ENCODE assay signal across 28 cellular contexts in the genomic region with DNA sequence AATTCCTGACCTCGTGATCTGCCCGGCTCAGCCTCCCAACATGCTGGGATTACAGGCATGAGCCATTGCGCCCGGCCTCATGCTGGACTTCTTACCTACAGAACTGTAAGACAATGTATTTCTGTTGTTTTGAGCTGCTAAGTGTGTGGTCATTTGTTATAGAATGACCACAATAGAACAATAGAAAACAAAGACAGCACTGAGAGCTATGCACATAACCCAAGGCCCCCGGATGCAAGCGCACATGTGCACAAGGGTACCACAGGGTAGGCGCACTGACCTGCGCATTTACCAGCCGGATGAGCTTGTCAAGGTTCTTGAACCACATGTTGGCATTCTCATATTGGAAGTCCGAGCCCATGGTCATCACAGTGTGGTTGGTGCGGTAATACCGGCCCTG. TPM values are rescaled to one million over a fixed set of nuclear protein-coding genes. Genes with fewer than 3 reads are reported as not detected.
"Had no signal": no experiment of that assay in that cellular context is flagged by ENCODE, and none has a peak within 500 bp of the region (broad histone marks: within the 10 kb centered on the region; RNA-seq: fewer than 3 reads in every experiment).

No MANE protein-coding gene starts in this region.

- H3K4me3 ChIP-seq: adrenal gland, breast epithelium, SK-N-MC had no signal

- ATAC-seq: T-cell had no signal

- H3K9me3 ChIP-seq: adrenal gland, breast epithelium had no signal

- H3K27ac ChIP-seq: adrenal gland, breast epithelium, SK-N-MC, VCaP had no signal

- H3K27me3 Mint-ChIP-seq: activated CD4-positive, alpha-beta memory T cell treated with anti-CD3 and anti-CD28 coated beads for 36 hours; activated CD4-positive, alpha-beta T cell treated with anti-CD3 and anti-CD28 coated beads, Interleukin-2, amount 10 ng/mL, durations not matched to agents 7 days and 5 days; activated naive CD8-positive, alpha-beta T cell treated with anti-CD3 and anti-CD28 coated beads, Interleukin-2, amount 10 ng/mL, durations not matched to agents 7 days and 5 days; IgD-negative memory B cell; T-cell had no signal

- H3K9me3 Mint-ChIP-seq: activated CD4-positive, alpha-beta memory T cell treated with anti-CD3 and anti-CD28 coated beads for 36 hours; activated CD4-positive, alpha-beta T cell treated with anti-CD3 and anti-CD28 coated beads, Interleukin-2, amount 10 ng/mL, durations not matched to agents 7 days and 5 days; activated naive CD8-positive, alpha-beta T cell treated with anti-CD3 and anti-CD28 coated beads, Interleukin-2, amount 10 ng/mL, durations not matched to agents 7 days and 5 days; IgD-negative memory B cell; T-cell had no signal

- H3K27ac Mint-ChIP-seq: activated CD4-positive, alpha-beta memory T cell treated with anti-CD3 and anti-CD28 coated beads for 36 hours; activated CD4-positive, alpha-beta T cell treated with anti-CD3 and anti-CD28 coated beads, Interleukin-2, amount 10 ng/mL, durations not matched to agents 7 days and 5 days; activated naive CD8-positive, alpha-beta T cell treated with anti-CD3 and anti-CD28 coated beads, Interleukin-2, amount 10 ng/mL, durations not matched to agents 7 days and 5 days; T-cell had no signal

- H3K27me3 ChIP-seq: adrenal gland, breast epithelium had no signal

- H3K4me3 Mint-ChIP-seq: activated CD4-positive, alpha-beta memory T cell treated with anti-CD3 and anti-CD28 coated beads for 36 hours; activated CD4-positive, alpha-beta T cell treated with anti-CD3 and anti-CD28 coated beads, Interleukin-2, amount 10 ng/mL, durations not matched to agents 7 days and 5 days; activated naive CD8-positive, alpha-beta T cell treated with anti-CD3 and anti-CD28 coated beads, Interleukin-2, amount 10 ng/mL, durations not matched to agents 7 days and 5 days; T-cell had no signal

- H3K36me3 ChIP-seq: breast epithelium had no signal

- DNase-seq: activated CD4-positive, alpha-beta memory T cell treated with anti-CD3 and anti-CD28 coated beads for 36 hours; activated CD4-positive, alpha-beta T cell treated with anti-CD3 and anti-CD28 coated beads, Interleukin-2, amount 10 ng/mL, durations not matched to agents 7 days and 5 days; activated CD4-positive, CD25-positive, alpha-beta regulatory T cell; activated CD8-positive, alpha-beta memory T cell treated with anti-CD3 and anti-CD28 coated beads for 24 hours; activated naive CD4-positive, alpha-beta T cell treated with anti-CD3 and anti-CD28 coated beads, Interleukin-2, amount 50 U/mL, for 16 hours; activated naive CD8-positive, alpha-beta T cell treated with anti-CD3 and anti-CD28 coated beads, Interleukin-2, amount 10 ng/mL, durations not matched to agents 7 days and 5 days; adrenal gland; aorta; KG1; NCI-H1048; NCI-H1417; NCI-H2029; NCI-H2107; NCI-H2171 treated with DMSO at 0.1 percent for 48 hours; NCI-H226; NCI-H526 treated with DMSO at 0.1 percent for 48 hours; NCI-H82; T-cell; T-helper 2 cell; T1000 had no signal

RNA-seq across cellular contexts. Expression of gene GNG14, which starts 26.8 kb away (rescaled TPM):
- total RNA-seq: activated CD4-positive, alpha-beta memory T cell treated with anti-CD3 and anti-CD28 coated beads for 36 hours; activated CD4-positive, alpha-beta T cell treated with anti-CD3 and anti-CD28 coated beads, Interleukin-2, amount 10 ng/mL, durations not matched to agents 7 days and 5 days; activated naive CD8-positive, alpha-beta T cell treated with anti-CD3 and anti-CD28 coated beads, Interleukin-2, amount 10 ng/mL, durations not matched to agents 7 days and 5 days; adrenal gland; aorta; breast epithelium; LHCN-M2; M059J; NCI-H460; RPMI7951; T-cell had no signal
- polyA plus RNA-seq: adrenal gland, aorta, IgD-negative memory B cell had no signal
